In genomic region chr7:26147646-26148306, GRCh38 we compare ENCODE assay signal across 5 cellular contexts. TPM values are rescaled to one million over a fixed set of nuclear protein-coding genes. Genes with fewer than 3 reads are reported as not detected.
DNase-seq lines count a peak whose midpoint lies in the region; ATAC-seq and TF ChIP-seq lines count a peak whose summit lies in the region.
"Not testable (repeated sequence)": the region's sequence is repeated elsewhere in the genome, so short reads cannot be mapped to it uniquely, and the experiment has no call there.

No MANE protein-coding gene starts in this region.

- not testable (repeated sequence) for H3K9me3 Mint-ChIP-seq in dendritic cell treated with granulocyte-macrophage colony-stimulating factor and Interleukin-4, amounts not matched to agents 40 ng/mL and 50 ng/mL, for 4 days; stimulated activated naive B cell treated with anti-CD40 and anti-IgM and Interleukin-4, amounts not matched to agents 10 μg/mL and 1 μg/mL and 100 μg/mL, for 72 hours

- peaks cover 29% of the 10 kb centered on the region for H3K4me1 Mint-ChIP-seq in dendritic cell treated with granulocyte-macrophage colony-stimulating factor and Interleukin-4, amounts not matched to agents 40 ng/mL and 50 ng/mL, for 4 days (ENCODE audit: low read depth)
- peaks cover 12 to 13% of the 10 kb centered on the region in 2 donors for H3K4me1 Mint-ChIP-seq in stimulated activated naive B cell treated with anti-CD40 and anti-IgM and Interleukin-4, amounts not matched to agents 10 μg/mL and 1 μg/mL and 100 μg/mL, for 72 hours

- not testable (repeated sequence) for H3K9ac ChIP-seq in DND-41 (ENCODE audit: low read depth, low read length)

- intact Hi-C loops in dendritic cell treated with granulocyte-macrophage colony-stimulating factor and Interleukin-4, amounts not matched to agents 40 ng/mL and 50 ng/mL, for 4 days (cut with micrococcal nuclease); right cardiac atrium (cut with DNase I): not testable (repeated sequence)

- H3K36me3 Mint-ChIP-seq in dendritic cell treated with granulocyte-macrophage colony-stimulating factor and Interleukin-4, amounts not matched to agents 40 ng/mL and 50 ng/mL, for 4 days (ENCODE audit: low read depth); stimulated activated naive B cell treated with anti-CD40 and anti-IgM and Interleukin-4, amounts not matched to agents 10 μg/mL and 1 μg/mL and 100 μg/mL, for 72 hours: not testable (repeated sequence)

- not testable (repeated sequence) for H3K4me2 ChIP-seq in DND-41 (ENCODE audit: insufficient read depth, low read length)

- peak overlapping the region; percentile 48 for H3K27ac Mint-ChIP-seq in dendritic cell treated with granulocyte-macrophage colony-stimulating factor and Interleukin-4, amounts not matched to agents 40 ng/mL and 50 ng/mL, for 4 days
- peak overlapping the region; percentile 73 for H3K27ac Mint-ChIP-seq in stimulated activated naive B cell treated with anti-CD40 and anti-IgM and Interleukin-4, amounts not matched to agents 10 μg/mL and 1 μg/mL and 100 μg/mL, for 72 hours

- not testable (repeated sequence) for H3K27me3 ChIP-seq in DND-41 (ENCODE audit: insufficient read depth, low read length, poor library complexity); WERI-Rb-1 (ENCODE audit: insufficient read depth, low read depth, severe bottlenecking); right cardiac atrium (ENCODE audit: control insufficient read depth, insufficient read depth)

- ATAC-seq in DND-41 (ENCODE audit: insufficient read depth, low read depth); right cardiac atrium; stimulated activated naive B cell treated with anti-CD40 and anti-IgM and Interleukin-4, amounts not matched to agents 10 μg/mL and 1 μg/mL and 100 μg/mL, for 72 hours (replicated peaks): not testable (repeated sequence)

- H2AFZ ChIP-seq in DND-41 (ENCODE audit: low read depth, low read length) = not testable (repeated sequence)

- not testable (repeated sequence) for H3K4me3 Mint-ChIP-seq in dendritic cell treated with granulocyte-macrophage colony-stimulating factor and Interleukin-4, amounts not matched to agents 40 ng/mL and 50 ng/mL, for 4 days; stimulated activated naive B cell treated with anti-CD40 and anti-IgM and Interleukin-4, amounts not matched to agents 10 μg/mL and 1 μg/mL and 100 μg/mL, for 72 hours

- H3K9me3 ChIP-seq in DND-41 (ENCODE audit: insufficient read depth, low read length, severe bottlenecking); WERI-Rb-1 (ENCODE audit: severe bottlenecking); right cardiac atrium (ENCODE audit: control insufficient read depth, low read length): not testable (repeated sequence)

- H3K79me2 ChIP-seq in DND-41 (ENCODE audit: insufficient read depth, low read length) = not testable (repeated sequence)

- DNase-seq in DND-41 (peak; percentile 39), WERI-Rb-1 (peak; percentile 58), right cardiac atrium (peak in 2 of 3 donors; percentile 46 to 58)
- not testable (repeated sequence) for DNase-seq in stimulated activated naive B cell treated with anti-CD40 and anti-IgM and Interleukin-4, amounts not matched to agents 10 μg/mL and 1 μg/mL and 100 μg/mL, for 72 hours

- H3K27ac ChIP-seq in DND-41 (ENCODE audit: low read length); WERI-Rb-1; right cardiac atrium (ENCODE audit: low read length): not testable (repeated sequence)

- not testable (repeated sequence) for H3K4me1 ChIP-seq in DND-41 (ENCODE audit: insufficient read depth, low read length); right cardiac atrium (ENCODE audit: control insufficient read depth, insufficient read depth, low read length)

- TF ChIP-seq CTCF in DND-41 (IDR thresholded peaks at IDR 0.05; ENCODE audit: borderline replicate concordance, extremely low read depth, low read length, poor library complexity, severe bottlenecking); WERI-Rb-1 (IDR thresholded peaks at IDR 0.05; ENCODE audit: low read depth, low read length): not testable (repeated sequence)

- WGBS in right cardiac atrium = 96% methylated on average over 43 of the region's 43 CpGs

- H4K20me1 ChIP-seq in DND-41 (ENCODE audit: insufficient read depth, low read length) = not testable (repeated sequence)

- H3K4me3 ChIP-seq in DND-41 (ENCODE audit: low read depth in 1 of 2, low read length in 2 of 2); WERI-Rb-1 (ENCODE audit: low read depth, low read length); right cardiac atrium (ENCODE audit: low read length): not testable (repeated sequence)

- peaks cover 20% of the 10 kb centered on the region for H3K27me3 Mint-ChIP-seq in dendritic cell treated with granulocyte-macrophage colony-stimulating factor and Interleukin-4, amounts not matched to agents 40 ng/mL and 50 ng/mL, for 4 days
- peaks cover 17 to 25% of the 10 kb centered on the region in 2 donors for H3K27me3 Mint-ChIP-seq in stimulated activated naive B cell treated with anti-CD40 and anti-IgM and Interleukin-4, amounts not matched to agents 10 μg/mL and 1 μg/mL and 100 μg/mL, for 72 hours

- not testable (repeated sequence) for H3K36me3 ChIP-seq in DND-41 (ENCODE audit: insufficient read depth, low read length); WERI-Rb-1

RNA-seq across cellular contexts. Expression of gene NFE2L3, which starts 4.2 kb away (rescaled TPM):
- total RNA-seq in right cardiac atrium = 1 to 10 TPM in 2 of 4 donors, under 1 TPM in 2; 0.32 to 1.3 (median 1.00) TPM
- 1.1 TPM for polyA plus RNA-seq in right cardiac atrium

RNA-seq across cellular contexts. Expression of gene HNRNPA2B1, which starts 52.8 kb away (rescaled TPM):
- 100 to 1,000 TPM; 353 to 383 (median 368) TPM for total RNA-seq in right cardiac atrium
- polyA plus RNA-seq in right cardiac atrium = 521 TPM

RNA-seq across cellular contexts. Expression of gene CBX3, which starts 53.8 kb away (rescaled TPM):
- 10 to 100 TPM; 68.1 to 82.5 (median 72.2) TPM for total RNA-seq in right cardiac atrium
- polyA plus RNA-seq in right cardiac atrium = 61.2 TPM
